In genomic region chrX:120406638-120407037, GRCh38 we compare ENCODE assay signal across 21 cellular contexts. TPM values are rescaled to one million over a fixed set of nuclear protein-coding genes. Genes with fewer than 3 reads are reported as not detected.
DNase-seq lines count a peak whose midpoint lies in the region; ATAC-seq and TF ChIP-seq lines count a peak whose summit lies in the region.
"Had no signal": no experiment of that assay in that cellular context is flagged by ENCODE, and none has a peak within 500 bp of the region (broad histone marks: within the 10 kb centered on the region; RNA-seq: fewer than 3 reads in every experiment).

No MANE protein-coding gene starts in this region.

- H2AFZ ChIP-seq in SK-N-SH (ENCODE audit: low read depth) = no peak overlapping the region
- 0 out of 2 replicates have a peak overlapping the region, but pooled peaks have one; percentile 34 for H2AFZ ChIP-seq in PC-3 (ENCODE audit: low read length)
- no peak overlapping the region for H2AFZ ChIP-seq in osteoblast (ENCODE audit: low read length)

- no peak for TF ChIP-seq RAD21 in SK-N-SH (IDR thresholded peaks at IDR 0.05; ENCODE audit: low read length)

- no peak overlapping the region for H3K9ac ChIP-seq in SK-N-SH
- H3K9ac ChIP-seq in PC-3 (ENCODE audit: low read length) = no peak overlapping the region

- no peaks in the 10 kb centered on the region for H4K20me1 ChIP-seq in SK-N-SH (ENCODE audit: insufficient read depth)
- no peaks in the 10 kb centered on the region for H4K20me1 ChIP-seq in PC-3 (ENCODE audit: low read length)
- no peaks in the 10 kb centered on the region for H4K20me1 ChIP-seq in osteoblast (ENCODE audit: insufficient read depth, low read length)

- peaks cover 8% of the 10 kb centered on the region; the same call in 1 of the 2 replicates for H3K27me3 ChIP-seq in SK-N-SH (ENCODE audit: insufficient read depth)
- H3K27me3 ChIP-seq in PC-3 (ENCODE audit: low read length) = no peaks in the 10 kb centered on the region
- no peaks in the 10 kb centered on the region for H3K27me3 ChIP-seq in osteoblast (ENCODE audit: insufficient read depth, low read length)

- ATAC-seq in SK-N-SH treated with all-trans-retinoic acid at 6 μM for 48 hours (no peak), PC-3 (no peak), HG03432 (IDR thresholded peaks at IDR 0.05; ENCODE audit: unreplicated experiment) (no peak)

- no peak for TF ChIP-seq EP300 in SK-N-SH (IDR thresholded peaks at IDR 0.05; ENCODE audit: borderline replicate concordance in 1 of 2, low read depth in 1 of 2, low read length in 1 of 2)

- H3K9me3 ChIP-seq in SK-N-SH (no peaks in the 10 kb centered on the region), PC-3 (ENCODE audit: low read length) (no peaks in the 10 kb centered on the region), osteoblast (ENCODE audit: low read depth, low read length) (no peaks in the 10 kb centered on the region)
- H3K9me3 ChIP-seq: HAP-1 had no signal

- DNase-seq in SK-N-SH (no peak), LNCaP clone FGC (ENCODE audit: low read depth) (peak; percentile 28), PC-3 (peak; percentile 23), osteoblast (ENCODE audit: insufficient read length, low spot score, missing footprints) (peak; percentile 31)
- DNase-seq: C1 segment of cervical spinal cord; Calu3; CD4-positive, alpha-beta memory T cell; COR-L47; DMS53; DMS79 treated with DMSO at 0.1 percent for 48 hours; GF-D8; GOT3; HFFc6 had no signal

- no peaks in the 10 kb centered on the region for H3F3A ChIP-seq in SK-N-SH (replicated peaks; ENCODE audit: insufficient read depth)
- no peaks in the 10 kb centered on the region for H3F3A ChIP-seq in PC-3 (ENCODE audit: low read length, unreplicated experiment)

- no peaks in the 10 kb centered on the region for H3K9me2 ChIP-seq in SK-N-SH
- no peaks in the 10 kb centered on the region for H3K9me2 ChIP-seq in PC-3 (replicated peaks; ENCODE audit: low read length)

- TF ChIP-seq CTCF in SK-N-SH (IDR thresholded peaks at IDR 0.05) (no peak), LNCaP clone FGC (IDR thresholded peaks at IDR 0.05; ENCODE audit: control insufficient read depth, extremely low read depth, insufficient read depth) (no peak), PC-3 (conservative IDR thresholded peaks at IDR 0.05; ENCODE audit: low read depth, low read length) (no peak), osteoblast (IDR thresholded peaks at IDR 0.05; ENCODE audit: extremely low read depth, low read depth, low read length) (no peak)

- 8% methylated on average over 5 of the region's 5 CpGs for WGBS in SK-N-SH (ENCODE audit: low lambda C conversion rate)

- no TSS peak for BruUV-seq in PC-3 (replicated peaks; lab: Mats Ljungman, UMichigan)

- intact Hi-C loops in PC-3 (cut with micrococcal nuclease) = no loop called here

- no peak overlapping the region for H3K4me2 ChIP-seq in SK-N-SH
- no peak overlapping the region for H3K4me2 ChIP-seq in PC-3 (ENCODE audit: low read length)
- H3K4me2 ChIP-seq in osteoblast (ENCODE audit: insufficient read depth, low read length) = no peak overlapping the region

- H3K4me3 ChIP-seq in SK-N-SH (ENCODE audit: low read depth in 2 of 2, low read length in 1 of 2) (no peak overlapping the region), LNCaP clone FGC (ENCODE audit: low read depth, low read length) (no peak overlapping the region), PC-3 (ENCODE audit: low read length) (no peak overlapping the region), osteoblast (ENCODE audit: insufficient read depth, low read length) (no peak overlapping the region)
- H3K4me3 ChIP-seq: HAP-1 had no signal

- CTCF ChIA-PET in SK-N-SH (lab: Yijun Ruan, JAX) = no interaction called here
- CTCF ChIA-PET in PC-3 (lab: Charles Lee) = no interaction called here

- no peaks in the 10 kb centered on the region for H3K4me1 ChIP-seq in SK-N-SH (ENCODE audit: control insufficient read depth in 1 of 2, insufficient read depth in 2 of 2, low read depth in 1 of 2, low read length in 1 of 2)
- no peaks in the 10 kb centered on the region for H3K4me1 ChIP-seq in PC-3 (ENCODE audit: insufficient read depth, low read length)
- H3K4me1 ChIP-seq in osteoblast (ENCODE audit: insufficient read depth, low read length) = no peaks in the 10 kb centered on the region
- H3K4me1 ChIP-seq: HAP-1 had no signal

- POLR2A ChIA-PET in SK-N-SH (lab: Yijun Ruan, JAX) = no interaction called here
- POLR2A ChIA-PET in PC-3 (lab: Charles Lee; ENCODE audit: unreplicated experiment) = no interaction called here

- H3K36me3 ChIP-seq in SK-N-SH (replicated peaks in 1 of 2; ENCODE audit: control insufficient read depth in 1 of 2, insufficient read depth in 2 of 2, low read length in 1 of 2) (no peaks in the 10 kb centered on the region), PC-3 (ENCODE audit: low read depth, low read length) (no peaks in the 10 kb centered on the region), osteoblast (ENCODE audit: insufficient read depth, low read length) (no peaks in the 10 kb centered on the region)
- H3K36me3 ChIP-seq: HAP-1 had no signal

- H3K27ac ChIP-seq in SK-N-SH (ENCODE audit: low read depth in 2 of 2, low read length in 1 of 2) = no peak overlapping the region
- no peak overlapping the region for H3K27ac ChIP-seq in PC-3 (ENCODE audit: low read length)
- H3K27ac ChIP-seq in osteoblast (ENCODE audit: low read depth, low read length) = no peak overlapping the region

- H3K79me2 ChIP-seq in SK-N-SH (ENCODE audit: insufficient read depth) = no peaks in the 10 kb centered on the region
- H3K79me2 ChIP-seq in PC-3 (ENCODE audit: low read length) = no peaks in the 10 kb centered on the region
- no peaks in the 10 kb centered on the region for H3K79me2 ChIP-seq in osteoblast (ENCODE audit: insufficient read depth, low read length)

TF ChIP-seq in SK-N-SH treated with all-trans-retinoic acid at 6 μM for 48 hours, 23 proteins besides CTCF, POLR2A, EP300 and RAD21:
- TF ChIP-seq ZNF70 (CRISPR knock-in tag; IDR thresholded peaks at IDR 0.05) = peak; percentile 81
- no peak for TF ChIP-seq POU6F1 (CRISPR knock-in tag; IDR thresholded peaks at IDR 0.05; ENCODE audit: borderline replicate concordance, low read depth)
TF ChIP-seq in SK-N-SH treated with all-trans-retinoic acid at 6 μM for 48 hours: peak in this region for 1.

TF ChIP-seq in SK-N-SH, 30 proteins besides CTCF, POLR2A, EP300 and RAD21 (continues in another document):
- TF ChIP-seq FOXJ3 (CRISPR knock-in tag; IDR thresholded peaks at IDR 0.05) (no peak), USF2 (IDR thresholded peaks at IDR 0.05; ENCODE audit: borderline replicate concordance, low read depth, low read length) (no peak), FOSL2 (IDR thresholded peaks at IDR 0.05; ENCODE audit: borderline replicate concordance, low read depth) (no peak), TAF1 (IDR thresholded peaks at IDR 0.05; ENCODE audit: borderline replicate concordance, low read depth, low read length) (no peak), GABPA (IDR thresholded peaks at IDR 0.05; ENCODE audit: low read depth) (no peak), PBX3 (IDR thresholded peaks at IDR 0.05) (no peak), ELF1 (IDR thresholded peaks at IDR 0.05) (no peak), JUND (IDR thresholded peaks at IDR 0.05) (no peak), NFIC (IDR thresholded peaks at IDR 0.05; ENCODE audit: borderline replicate concordance) (no peak), REST (IDR thresholded peaks at IDR 0.05; ENCODE audit: low read depth, low read length) (no peak), GATA2 (CRISPR knock-in tag; IDR thresholded peaks at IDR 0.05) (no peak)

RNA-seq across cellular contexts. Expression of gene ATP1B4, which starts 44.7 kb away (rescaled TPM):
- polyA plus RNA-seq in SK-N-SH (2012; rRNA removed) = not detected in 2 replicates
- polyA plus RNA-seq in SK-N-SH (2012; cell fraction: cytosol; rRNA removed) = not detected in 2 replicates
- polyA plus RNA-seq in SK-N-SH (2012; cell fraction: nucleus; rRNA removed) = not detected in 2 replicates
- not detected in 2 replicates for total RNA-seq in PC-3 (2014; rRNA removed)
- total RNA-seq in osteoblast = not detected in 2 replicates
- total RNA-seq: A172; A673; Calu3; CD4-positive, alpha-beta memory T cell; Daoy; G401; HFFc6 had no signal
- polyA plus RNA-seq: BJ; CD4-positive, alpha-beta memory T cell had no signal
